24 cellular contexts compared by ENCODE assay signal in genomic region chr16:76956394-76956793, GRCh38.
DNase-seq lines count a peak whose midpoint lies in the region; ATAC-seq and TF ChIP-seq lines count a peak whose summit lies in the region.
"Had no signal": no experiment of that assay in that cellular context is flagged by ENCODE, and none has a peak within 500 bp of the region (broad histone marks: within the 10 kb centered on the region; RNA-seq: fewer than 3 reads in every experiment).

No MANE protein-coding gene starts in this region.

- H3K79me2 ChIP-seq in mesendoderm (ENCODE audit: control insufficient read depth, insufficient read depth, low read length): no peaks in the 10 kb centered on the region

- no peak overlapping the region for H3K18ac ChIP-seq in mesendoderm (ENCODE audit: low read length)

- H4K8ac ChIP-seq in mesendoderm (ENCODE audit: low read depth, low read length): no peak overlapping the region

- H3K27me3 ChIP-seq in breast epithelium: no peaks in the 10 kb centered on the region
- H3K27me3 ChIP-seq in mesendoderm (ENCODE audit: insufficient read depth, low read length, poor library complexity): no peaks in the 10 kb centered on the region
- H3K27me3 ChIP-seq in stomach: no peaks in the 10 kb centered on the region
- H3K27me3 ChIP-seq: MG63 had no signal

- H2AK5ac ChIP-seq in mesendoderm (ENCODE audit: low read length): no peak overlapping the region

- H2BK15ac ChIP-seq in mesendoderm (replicated peaks; ENCODE audit: low read depth): no peak overlapping the region

- H3K9me3 Mint-ChIP-seq in MCF 10A (ENCODE audit: unreplicated experiment): no peaks in the 10 kb centered on the region

- no peak overlapping the region for H4K5ac ChIP-seq in mesendoderm (ENCODE audit: low read length)

- no peak overlapping the region for H3K9ac ChIP-seq in mesendoderm (ENCODE audit: low read length)
- H3K9ac ChIP-seq: GM23248 had no signal

- H3K27ac Mint-ChIP-seq in MCF 10A (ENCODE audit: low read depth, unreplicated experiment): no peak overlapping the region
- H3K27ac Mint-ChIP-seq: HFFc6 had no signal

- peak overlapping the region; percentile 24 for H3K4me3 Mint-ChIP-seq in MCF 10A (ENCODE audit: unreplicated experiment)
- H3K4me3 Mint-ChIP-seq: HFFc6 had no signal

- H3K4ac ChIP-seq in mesendoderm (ENCODE audit: low read depth, low read length): no peak overlapping the region

- CTCF ChIA-PET in MCF 10A (lab: Yijun Ruan, JAX): no interaction called here

- no CpG with 5 or more reads among the region's 6 CpGs for WGBS in mesendoderm (ENCODE audit: extremely low coverage, insufficient coverage, low lambda C conversion rate)
- 65 to 73% (median 66%) methylated on average over 6 of the region's 6 CpGs for WGBS in stomach, 5 donors

- BruUV-seq in MCF 10A (replicated peaks; lab: Mats Ljungman, UMichigan): no TSS peak

- H3K27ac ChIP-seq in breast epithelium: no peak overlapping the region
- H3K27ac ChIP-seq in mesendoderm (ENCODE audit: low read depth, low read length): no peak overlapping the region
- H3K27ac ChIP-seq in stomach: no peak overlapping the region
- H3K27ac ChIP-seq: 22Rv1, GM23248, RWPE1 had no signal

- H3K4me1 ChIP-seq in breast epithelium (no peaks in the 10 kb centered on the region), mesendoderm (ENCODE audit: control insufficient read depth, low read depth, low read length) (no peaks in the 10 kb centered on the region), stomach (no peaks in the 10 kb centered on the region)
- H3K4me1 ChIP-seq: HAP-1 had no signal

- no peak for TF ChIP-seq CTCF in MCF 10A (IDR thresholded peaks at IDR 0.05; ENCODE audit: unreplicated experiment)
- TF ChIP-seq CTCF in breast epithelium (IDR thresholded peaks at IDR 0.05): no peak
- TF ChIP-seq CTCF in fibroblast of pulmonary artery (IDR thresholded peaks at IDR 0.05; ENCODE audit: low read length, missing control alignments): no peak
- TF ChIP-seq CTCF in stomach (IDR thresholded peaks at IDR 0.05): no peak

- no peak overlapping the region for H3K56ac ChIP-seq in mesendoderm (ENCODE audit: low read length)

- POLR2A ChIA-PET in MCF 10A (lab: Yijun Ruan, JAX): interaction anchor here (1.8 kb wide), 1 partner anchor 47 kb away, joined by 5 read pairs; no protein-coding TSS in a partner anchor

- H3K36me3 Mint-ChIP-seq in MCF 10A (ENCODE audit: insufficient read depth, unreplicated experiment): no peaks in the 10 kb centered on the region

- no peaks in the 10 kb centered on the region for H3K79me1 ChIP-seq in mesendoderm (ENCODE audit: low read length)

- TF ChIP-seq EP300 in stomach (IDR thresholded peaks at IDR 0.05): no peak

- no peak overlapping the region for H3K23ac ChIP-seq in mesendoderm (ENCODE audit: low read length)

- DNase-seq in MCF 10A (ENCODE audit: unreplicated experiment): no peak
- no peak for DNase-seq in breast epithelium (ENCODE audit: low spot score in 2 of 2)
- peak; percentile 26 for DNase-seq in fibroblast of pulmonary artery (ENCODE audit: low read depth)
- peak; percentile 53 for DNase-seq in mesendoderm
- DNase-seq in stomach: no peak
- no peak for DNase-seq in MV-4-11 (lab: John Stamatoyannopoulos, UW)
- DNase-seq: DMS79 treated with DMSO at 0.1 percent for 48 hours, GF-D8, GM23248, HFFc6, KBM-7, MG63, NCI-H1417, NCI-H1694 treated with DMSO at 0.1 percent for 48 hours, NCI-H2081 treated with DMSO at 0.1 percent for 48 hours, NCI-H2171, NCI-H510A, NCI-H69, SHP77 had no signal

- H3K9me3 ChIP-seq in breast epithelium (peaks cover 0 to 6% of the 10 kb centered on the region in 2 donors), stomach (peaks cover 0 to 15% (median 6%) of the 10 kb centered on the region in 4 donors)
- H3K9me3 ChIP-seq: HAP-1, MG63 had no signal

- H2BK5ac ChIP-seq in mesendoderm (ENCODE audit: low read length): no peak overlapping the region

- no peaks in the 10 kb centered on the region for H3K27me3 Mint-ChIP-seq in MCF 10A (ENCODE audit: insufficient read depth, unreplicated experiment)

- no peak for TF ChIP-seq POLR2A in breast epithelium (IDR thresholded peaks at IDR 0.05)
- no peak for TF ChIP-seq POLR2A in stomach (IDR thresholded peaks at IDR 0.05)

- intact Hi-C loops in MCF 10A (cut with micrococcal nuclease): no loop called here
- intact Hi-C loops in breast epithelium (cut with DNase I; ENCODE audit: low total_unique reads): loop anchor here (10.0 kb wide), 1 partner anchor 572 kb away; no protein-coding TSS in a partner anchor
- intact Hi-C loops in stomach (cut with DNase I; ENCODE audit: low total_unique reads): no loop called here

- H3K4me1 Mint-ChIP-seq in MCF 10A (ENCODE audit: insufficient read depth, unreplicated experiment): peaks cover 22% of the 10 kb centered on the region

- H3K4me2 ChIP-seq in mesendoderm (ENCODE audit: low read length): no peak overlapping the region

- H2BK120ac ChIP-seq in mesendoderm (ENCODE audit: low read depth, low read length): no peak overlapping the region

- no peaks in the 10 kb centered on the region for H3K36me3 ChIP-seq in breast epithelium
- H3K36me3 ChIP-seq in mesendoderm (ENCODE audit: control insufficient read depth, insufficient read depth, low read length): no peaks in the 10 kb centered on the region
- H3K36me3 ChIP-seq in stomach: no peaks in the 10 kb centered on the region
- H3K36me3 ChIP-seq: HAP-1, MG63 had no signal

- no peak for ATAC-seq in GM19035 (IDR thresholded peaks at IDR 0.05; ENCODE audit: unreplicated experiment)
- ATAC-seq: Panc1 had no signal

- H3K4me3 ChIP-seq in breast epithelium: no peak overlapping the region
- H3K4me3 ChIP-seq in fibroblast of pulmonary artery (replicated peaks; ENCODE audit: low read depth, low read length): no peak overlapping the region
- no peak overlapping the region for H3K4me3 ChIP-seq in mesendoderm (ENCODE audit: low read length)
- H3K4me3 ChIP-seq in stomach: no peak overlapping the region
- H3K4me3 ChIP-seq: GM23248, HAP-1, MG63 had no signal

Comparison
In these comparisons a context has a peak if more than half of its experiments do, and no peak if none do; other contexts are left out.
1. DNase-seq: peak in fibroblast of pulmonary artery (single experiment) and mesendoderm (single experiment); none in MCF 10A (single experiment), breast epithelium (0 of 2), stomach (single experiment) and MV-4-11 (single experiment).